14 cellular contexts compared by ENCODE assay signal in genomic region chr15:69090197-69090948, GRCh38.
A peak's percentile ranks its signal among the peaks of the same experiment; 100 is the strongest.
DNase-seq lines count a peak whose midpoint lies in the region; ATAC-seq, FAIRE-seq and TF ChIP-seq lines count a peak whose summit lies in the region.
"Had no signal": no experiment of that assay in that cellular context is flagged by ENCODE, and none has a peak within 500 bp of the region (broad histone marks: within the 10 kb centered on the region; RNA-seq: fewer than 3 reads in every experiment).

No MANE protein-coding gene starts in this region.

- H3K4me3 ChIP-seq in HFF-Myc (replicated peaks; ENCODE audit: low read depth, low read length) (no peak overlapping the region), upper lobe of left lung (no peak overlapping the region)
- H3K4me3 ChIP-seq: Peyer's patch, sigmoid colon, thyroid gland had no signal

- TF ChIP-seq EP300 in upper lobe of left lung (IDR thresholded peaks at IDR 0.05) = no peak

- TF ChIP-seq POLR2A in upper lobe of left lung (IDR thresholded peaks at IDR 0.05) = no peak

- H3K4me1 ChIP-seq in upper lobe of left lung = no peaks in the 10 kb centered on the region
- H3K4me1 ChIP-seq: Peyer's patch, sigmoid colon, thyroid gland had no signal

- WGBS in upper lobe of left lung, 2 donors = 65 to 67% methylated on average over 5 of the region's 5 CpGs

- no peaks in the 10 kb centered on the region for H3K36me3 ChIP-seq in upper lobe of left lung
- H3K36me3 ChIP-seq: Peyer's patch, sigmoid colon, thyroid gland had no signal

- no peak overlapping the region for H3K27ac ChIP-seq in upper lobe of left lung
- H3K27ac ChIP-seq: Peyer's patch, sigmoid colon, thyroid gland had no signal

- no peak for TF ChIP-seq CTCF in HFF-Myc (IDR thresholded peaks at IDR 0.05; ENCODE audit: low read depth, low read length, missing control alignments)
- TF ChIP-seq CTCF in D721Med (IDR thresholded peaks at IDR 0.05; ENCODE audit: insufficient read depth, missing control alignments) = no peak
- TF ChIP-seq CTCF in upper lobe of left lung (IDR thresholded peaks at IDR 0.05) = no peak

- no peak for FAIRE-seq in D721Med (lab: Jason Lieb, UNC)

- H3K27me3 ChIP-seq in upper lobe of left lung = no peaks in the 10 kb centered on the region
- H3K27me3 ChIP-seq: Peyer's patch, thyroid gland had no signal

- H3K9me3 ChIP-seq in upper lobe of left lung = no peaks in the 10 kb centered on the region
- H3K9me3 ChIP-seq: Peyer's patch, sigmoid colon, thyroid gland had no signal

- ATAC-seq in upper lobe of left lung (ENCODE audit: low FRiP score in 2 of 2) = no peak

- peak; percentile 18 for DNase-seq in A172 (ENCODE audit: low spot score)
- DNase-seq in HFF-Myc (ENCODE audit: extremely low read depth, low read depth) = peak; percentile 22
- DNase-seq in SK-N-DZ (ENCODE audit: low spot score) = peak; percentile 34
- peak; percentile 23 for DNase-seq in fibroblast of the conjunctiva (ENCODE audit: low read depth)
- DNase-seq in OCI-M2 (lab: John Stamatoyannopoulos, UW; ENCODE audit: unreplicated experiment) = no peak
- no peak for DNase-seq in CD1c-positive myeloid dendritic cell (ENCODE audit: extremely low spot score)
- no peak for DNase-seq in D721Med (ENCODE audit: insufficient read length, low spot score)
- no peak for DNase-seq in upper lobe of left lung
- DNase-seq: AML-193, hippocampal formation, Peyer's patch, T-helper 9 cell, thyroid gland had no signal

Comparison
In these comparisons a context has a peak if more than half of its experiments do, and no peak if none do; other contexts are left out.
1. DNase-seq: peak in A172 (single experiment), HFF-Myc (single experiment), SK-N-DZ (single experiment) and fibroblast of the conjunctiva (single experiment); none in OCI-M2 (single experiment), CD1c-positive myeloid dendritic cell (single experiment), D721Med (single experiment) and upper lobe of left lung (0 of 2).